ENCODE assay signal across 2 cellular contexts in the genomic region with DNA sequence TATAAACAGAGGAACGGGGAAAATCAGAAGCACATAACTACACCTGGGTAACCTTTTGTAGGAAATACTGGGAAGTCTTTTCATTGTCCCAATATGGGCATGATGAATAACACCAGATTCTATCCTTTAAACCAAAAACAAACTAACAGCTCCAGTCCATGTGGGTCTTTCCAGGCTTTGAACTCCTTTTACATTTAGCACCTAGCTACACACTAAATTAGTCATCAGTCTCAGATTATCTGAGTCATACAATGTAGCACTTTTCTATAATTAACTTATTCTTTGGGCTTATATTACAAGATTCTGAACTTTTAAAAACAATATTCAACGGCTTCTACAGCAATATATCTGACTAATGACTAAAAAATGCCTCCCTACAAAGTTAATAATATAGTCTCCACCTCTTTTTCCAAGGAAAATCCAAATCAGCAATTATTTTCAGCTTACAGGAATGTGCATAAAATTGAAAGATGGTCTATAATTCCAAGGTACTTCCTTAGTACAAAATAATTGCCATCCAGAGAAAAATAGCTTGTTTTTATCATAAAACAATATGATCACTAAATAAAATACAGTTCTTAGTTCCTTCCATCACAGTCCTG.
A peak's percentile ranks its signal among the peaks of the same experiment; 100 is the strongest.
TF ChIP-seq lines count a peak whose summit lies in the region.

No MANE protein-coding gene starts in this region.

TF ChIP-seq in IMR-90, 13 proteins besides CTCF, POLR2A, EP300 and RAD21 (continued from another document):
- no peak for TF ChIP-seq ELK1 (IDR thresholded peaks at IDR 0.05; ENCODE audit: borderline replicate concordance, low read depth, low read length)
- no peak for TF ChIP-seq NFE2L2 (IDR thresholded peaks at IDR 0.05; ENCODE audit: low read depth, low read length)
- no peak for TF ChIP-seq RFX5 (IDR thresholded peaks at IDR 0.05; ENCODE audit: low read depth, low read length)
- TF ChIP-seq FOS (IDR thresholded peaks at IDR 0.05; ENCODE audit: low read depth, low read length) = peak; percentile 41; the same call in 1 of the 2 replicates
- peak; percentile 38; the same call in 1 of the 2 replicates for TF ChIP-seq MAFK (IDR thresholded peaks at IDR 0.05; ENCODE audit: low read depth, low read length)

TF ChIP-seq in HEK293T, 16 proteins besides CTCF, POLR2A, EP300 and RAD21 (continued from another document):
- no peak for TF ChIP-seq L3MBTL2 (conservative IDR thresholded peaks at IDR 0.05)
TF ChIP-seq in HEK293T: peak in this region for 0.
